13 cellular contexts compared by ENCODE assay signal in the genomic region with DNA sequence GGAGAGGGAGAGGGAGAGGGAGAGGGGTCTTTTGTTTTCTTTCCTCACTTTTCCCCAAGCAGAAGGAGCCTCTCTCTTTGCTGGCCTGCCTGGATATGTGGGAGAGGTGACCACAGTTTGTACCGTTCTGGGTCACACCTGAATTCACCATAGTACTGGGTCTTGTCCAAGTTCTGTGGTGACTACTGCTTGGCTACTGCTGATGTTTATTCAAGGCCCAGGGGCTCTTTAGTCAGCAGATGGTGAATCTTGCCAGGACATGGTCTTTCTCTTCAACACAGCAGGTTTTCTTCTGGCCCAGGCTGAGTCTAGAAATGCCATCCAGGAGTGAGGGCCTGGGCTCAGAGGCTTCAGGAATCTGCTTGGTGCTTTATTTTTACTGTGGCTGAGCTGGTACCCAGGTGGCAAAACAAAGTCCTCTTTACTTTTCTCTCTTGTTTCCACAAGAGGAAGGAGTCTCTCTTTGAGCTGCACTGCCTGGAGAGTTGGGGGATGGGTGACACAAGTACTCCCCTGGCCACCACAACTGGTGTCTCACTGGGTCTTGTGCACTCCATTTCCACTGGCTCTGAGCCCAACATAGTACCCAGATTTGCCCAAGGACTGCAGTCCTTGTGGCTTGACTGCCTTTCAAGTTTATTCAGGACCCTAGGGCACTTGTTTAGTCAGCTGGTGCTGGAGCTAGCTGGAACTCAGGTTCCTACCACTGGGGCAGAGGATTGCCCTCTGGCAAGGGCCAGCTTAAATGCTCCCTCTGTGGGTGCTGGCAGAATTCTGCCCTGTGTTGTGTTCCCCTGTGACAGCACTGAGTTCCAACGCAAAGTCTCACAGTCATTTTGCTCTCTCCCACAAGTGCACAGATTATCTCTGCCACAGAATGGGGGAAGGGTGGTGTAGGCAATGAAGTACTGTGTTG. TPM values are rescaled to one million over a fixed set of nuclear protein-coding genes. Genes with fewer than 3 reads are reported as not detected.
DNase-seq lines count a peak whose midpoint lies in the region; ATAC-seq, FAIRE-seq and TF ChIP-seq lines count a peak whose summit lies in the region.
"Had no signal": no experiment of that assay in that cellular context is flagged by ENCODE, and none has a peak within 500 bp of the region (broad histone marks: within the 10 kb centered on the region; RNA-seq: fewer than 3 reads in every experiment).

No MANE protein-coding gene starts in this region.

- no peaks in the 10 kb centered on the region for H4K20me1 ChIP-seq in keratinocyte (ENCODE audit: control insufficient read depth, extremely low read depth, insufficient read depth, low read length)
- H4K20me1 ChIP-seq: BLaER1 treated with 17β-estradiol and CSF1 and Interleukin-3, amounts not matched to agents 10 nM and 100 nM had no signal

- no peaks in the 10 kb centered on the region for H3K9me3 ChIP-seq in keratinocyte (ENCODE audit: control insufficient read depth, low read depth, low read length)
- no peaks in the 10 kb centered on the region for H3K9me3 ChIP-seq in CD4-positive, alpha-beta T cell (ENCODE audit: control insufficient read depth, low read length)

- CTCF ChIA-PET in CD4-positive, alpha-beta T cell (lab: Charles Lee) = no interaction called here

- no peak overlapping the region for H3K27ac Mint-ChIP-seq in CD4-positive, alpha-beta T cell
- H3K27ac Mint-ChIP-seq: natural killer cell had no signal

- peak overlapping the region; percentile 2 for H3K9ac ChIP-seq in keratinocyte (ENCODE audit: control insufficient read depth, extremely low read depth, insufficient read depth, low read length)
- H3K9ac ChIP-seq: BLaER1 treated with 17β-estradiol and CSF1 and Interleukin-3, amounts not matched to agents 10 nM and 100 nM had no signal

- no peak for ATAC-seq in CD4-positive, alpha-beta T cell (ENCODE audit: poor library complexity)
- ATAC-seq: natural killer cell had no signal

- FAIRE-seq in bronchial epithelial cell (lab: Jason Lieb, UNC) = peak; percentile 77
- FAIRE-seq in keratinocyte (lab: Jason Lieb, UNC) = peak; percentile 97
- FAIRE-seq in D721Med (lab: Jason Lieb, UNC) = no peak
- FAIRE-seq: frontal cortex, TTC549 had no signal

- no peaks in the 10 kb centered on the region for H3K27me3 Mint-ChIP-seq in CD4-positive, alpha-beta T cell

- POLR2A ChIA-PET in CD4-positive, alpha-beta T cell (lab: Charles Lee) = no interaction called here

- H3K4me3 ChIP-seq in bronchial epithelial cell (ENCODE audit: low read depth, low read length) (no peak overlapping the region), keratinocyte (ENCODE audit: control insufficient read depth in 2 of 3, extremely low read depth in 1 of 3, insufficient read depth in 2 of 3, low read depth in 1 of 3, low read length in 3 of 3) (no peak overlapping the region)
- H3K4me3 ChIP-seq: BLaER1 treated with 17β-estradiol and CSF1 and Interleukin-3, amounts not matched to agents 10 nM and 100 nM had no signal

- peaks cover 3% of the 10 kb centered on the region for H3K9me3 Mint-ChIP-seq in CD4-positive, alpha-beta T cell
- H3K9me3 Mint-ChIP-seq: natural killer cell had no signal

- no peaks in the 10 kb centered on the region for H3K4me1 Mint-ChIP-seq in CD4-positive, alpha-beta T cell (ENCODE audit: low read depth)
- H3K4me1 Mint-ChIP-seq: natural killer cell had no signal

- intact Hi-C loops in CD4-positive, alpha-beta T cell (cut with DNase I, micrococcal nuclease) = no loop called here

- H3K79me2 ChIP-seq in keratinocyte (ENCODE audit: control insufficient read depth, insufficient read depth, low read length) = no peaks in the 10 kb centered on the region

- H3K27ac ChIP-seq in keratinocyte (ENCODE audit: control insufficient read depth, insufficient read depth, low read length) = peak overlapping the region; percentile 16
- H3K27ac ChIP-seq in CD4-positive, alpha-beta T cell (ENCODE audit: low read depth, low read length) = no peak overlapping the region
- H3K27ac ChIP-seq: BLaER1 treated with 17β-estradiol and CSF1 and Interleukin-3, amounts not matched to agents 10 nM and 100 nM had no signal

- peak; percentile 64 for DNase-seq in A172 (ENCODE audit: low spot score)
- peak; percentile 94 for DNase-seq in M059J (ENCODE audit: low read depth)
- DNase-seq in bronchial epithelial cell (ENCODE audit: low read depth) = peak; percentile 92
- DNase-seq in keratinocyte (ENCODE audit: low read depth, low spot score) = peak; percentile 54
- no peak for DNase-seq in D721Med (ENCODE audit: insufficient read length, low spot score)
- DNase-seq in activated CD4-positive, CD25-positive, alpha-beta regulatory T cell (lab: John Stamatoyannopoulos, UW) = no peak
- DNase-seq in CD4-positive, alpha-beta T cell = no peak
- no peak for DNase-seq in NCI-H146 treated with DMSO at 0.1 percent for 48 hours (lab: John Stamatoyannopoulos, UW; ENCODE audit: unreplicated experiment)
- DNase-seq: H9, natural killer cell had no signal

- TF ChIP-seq CTCF in bronchial epithelial cell (IDR thresholded peaks at IDR 0.05; ENCODE audit: insufficient read depth, low read length, severe bottlenecking) (no peak), keratinocyte (optimal IDR thresholded peaks at IDR 0.05 in 1 of 3, IDR thresholded peaks at IDR 0.05 in 1 of 3, conservative IDR thresholded peaks at IDR 0.05 in 1 of 3; ENCODE audit: extremely low read depth in 1 of 3, insufficient read depth in 2 of 3, low read length in 3 of 3) (peak in 1 of 3 experiments; percentile 13), D721Med (IDR thresholded peaks at IDR 0.05; ENCODE audit: insufficient read depth, missing control alignments) (no peak)
- TF ChIP-seq CTCF in CD4-positive, alpha-beta T cell (IDR thresholded peaks at IDR 0.05) = no peak

- H3K27me3 ChIP-seq in bronchial epithelial cell (ENCODE audit: control insufficient read depth, insufficient read depth, low read length) = no peaks in the 10 kb centered on the region
- H3K27me3 ChIP-seq in keratinocyte (ENCODE audit: control insufficient read depth, extremely low read depth, insufficient read depth, low read length) = no peaks in the 10 kb centered on the region
- H3K27me3 ChIP-seq in CD4-positive, alpha-beta T cell (ENCODE audit: control insufficient read depth, insufficient read depth, low read length) = no peaks in the 10 kb centered on the region
- H3K27me3 ChIP-seq: BLaER1 treated with 17β-estradiol and CSF1 and Interleukin-3, amounts not matched to agents 10 nM and 100 nM had no signal

- H3K4me1 ChIP-seq in keratinocyte (ENCODE audit: control insufficient read depth, extremely low read depth, insufficient read depth, low read length) = peaks cover 17% of the 10 kb centered on the region
- H3K4me1 ChIP-seq: BLaER1 treated with 17β-estradiol and CSF1 and Interleukin-3, amounts not matched to agents 10 nM and 100 nM had no signal

- peaks cover 68% of the 10 kb centered on the region for H3K36me3 Mint-ChIP-seq in CD4-positive, alpha-beta T cell (ENCODE audit: low read depth)

- dilution Hi-C loops in keratinocyte (cut with MboI; ENCODE audit: extremely low pct_ligation_motif_present, low sequenced_read_pairs) = no loop called here

- no peaks in the 10 kb centered on the region for H3K9me1 ChIP-seq in keratinocyte (ENCODE audit: control insufficient read depth, extremely low read depth, insufficient read depth, low read length)

- peak overlapping the region; percentile 19 for H3K4me2 ChIP-seq in keratinocyte (ENCODE audit: control insufficient read depth, extremely low read depth, insufficient read depth, low read depth, low read length)
- H3K4me2 ChIP-seq: BLaER1 treated with 17β-estradiol and CSF1 and Interleukin-3, amounts not matched to agents 10 nM and 100 nM had no signal

- peak overlapping the region; percentile 23 for H2AFZ ChIP-seq in keratinocyte (ENCODE audit: control insufficient read depth, low read length)

- no peaks in the 10 kb centered on the region for H3K36me3 ChIP-seq in bronchial epithelial cell (ENCODE audit: control insufficient read depth, insufficient read depth, low read length)
- H3K36me3 ChIP-seq in keratinocyte (ENCODE audit: control insufficient read depth in 2 of 2, extremely low read depth in 1 of 2, insufficient read depth in 2 of 2, low read length in 2 of 2) = no peaks in the 10 kb centered on the region

- H3K4me3 Mint-ChIP-seq in CD4-positive, alpha-beta T cell = no peak overlapping the region
- H3K4me3 Mint-ChIP-seq: H9, natural killer cell had no signal

RNA-seq across cellular contexts. Expression of a gene that starts 16.8 kb away (rescaled TPM):
- 90.6 and 92.1 TPM in 2 replicates for total RNA-seq in A172 (2014; rRNA removed; shearing (Covaris generic))
- 32.4 and 53.6 TPM in 2 replicates for total RNA-seq in M059J (2014; rRNA removed; shearing (Covaris generic))
- 26.6 and 39.0 TPM in 2 replicates for total RNA-seq in bronchial epithelial cell
- polyA plus RNA-seq in keratinocyte = 42.8 to 53.5 TPM (median 46.1 TPM) in 3 replicates
- 39.2 TPM for polyA plus RNA-seq in keratinocyte (2011; ENCODE audit: low read depth)
- polyA plus RNA-seq in keratinocyte (2011; cell fraction: cytosol; rRNA removed) = 44.1 and 78.0 TPM in 2 replicates
- polyA plus RNA-seq in keratinocyte (2011; cell fraction: nucleus; rRNA removed) = 49.2 and 57.5 TPM in 2 replicates
- polyA plus RNA-seq in keratinocyte (2012; ENCODE audit: low replicate concordance) = 31.1 and 47.2 TPM in 2 replicates
- polyA minus RNA-seq in keratinocyte = 9.8 to 25.8 TPM (median 15.9 TPM) in 3 replicates
- polyA minus RNA-seq in keratinocyte (2011; cell fraction: cytosol; rRNA and poly(A)+ RNA removed) = 18.0 TPM
- 9.8 and 19.2 TPM in 2 replicates for polyA minus RNA-seq in keratinocyte (2011; cell fraction: nucleus; rRNA and poly(A)+ RNA removed)
- 100 to 1,000 TPM in 1 of 2 experiments, 10 to 100 TPM in 1; 92.3 to 103 TPM for total RNA-seq in CD4-positive, alpha-beta T cell

RNA-seq across cellular contexts. Expression of a gene that starts 35.1 kb away (rescaled TPM):
- total RNA-seq in A172 (2014; rRNA removed; shearing (Covaris generic)) = 23.4 and 39.2 TPM in 2 replicates
- total RNA-seq in M059J (2014; rRNA removed; shearing (Covaris generic)) = 32.7 and 35.8 TPM in 2 replicates
- total RNA-seq in bronchial epithelial cell = 22.5 and 26.1 TPM in 2 replicates
- polyA plus RNA-seq in keratinocyte = 4.5 to 5.5 TPM (median 4.6 TPM) in 3 replicates
- 6.7 TPM for polyA plus RNA-seq in keratinocyte (2011; ENCODE audit: low read depth)
- 3.0 and 5.0 TPM in 2 replicates for polyA plus RNA-seq in keratinocyte (2011; cell fraction: cytosol; rRNA removed)
- 8.3 and 10.2 TPM in 2 replicates for polyA plus RNA-seq in keratinocyte (2011; cell fraction: nucleus; rRNA removed)
- 3.7 and 8.4 TPM in 2 replicates for polyA plus RNA-seq in keratinocyte (2012; ENCODE audit: low replicate concordance)
- 2.6 to 6.1 TPM (median 2.7 TPM) in 3 replicates for polyA minus RNA-seq in keratinocyte
- polyA minus RNA-seq in keratinocyte (2011; cell fraction: cytosol; rRNA and poly(A)+ RNA removed) = 3.8 TPM
- 2.6 and 8.6 TPM in 2 replicates for polyA minus RNA-seq in keratinocyte (2011; cell fraction: nucleus; rRNA and poly(A)+ RNA removed)
- total RNA-seq in CD4-positive, alpha-beta T cell = 10 to 100 TPM; 17.5 to 22.5 TPM

RNA-seq across cellular contexts. Expression of a gene that starts 52.4 kb away (rescaled TPM):
- not detected in 2 replicates for total RNA-seq in A172 (2014; rRNA removed; shearing (Covaris generic))
- total RNA-seq in M059J (2014; rRNA removed; shearing (Covaris generic)) = not detected in 2 replicates
- total RNA-seq in bronchial epithelial cell = not detected in 2 replicates
- not detected in 3 replicates for polyA plus RNA-seq in keratinocyte
- polyA plus RNA-seq in keratinocyte (2011; ENCODE audit: low read depth) = not detected
- polyA plus RNA-seq in keratinocyte (2011; cell fraction: cytosol; rRNA removed) = not detected in 2 replicates
- not detected in 2 replicates for polyA plus RNA-seq in keratinocyte (2011; cell fraction: nucleus; rRNA removed)
- not detected in 2 replicates for polyA plus RNA-seq in keratinocyte (2012; ENCODE audit: low replicate concordance)
- polyA minus RNA-seq in keratinocyte = not detected in 3 replicates
- polyA minus RNA-seq in keratinocyte (2011; cell fraction: cytosol; rRNA and poly(A)+ RNA removed) = not detected
- not detected in 2 replicates for polyA minus RNA-seq in keratinocyte (2011; cell fraction: nucleus; rRNA and poly(A)+ RNA removed)
- not detected for total RNA-seq in CD4-positive, alpha-beta T cell
- total RNA-seq: H9, natural killer cell had no signal

Comparison
In these comparisons a context has a peak if more than half of its experiments do, and no peak if none do; other contexts are left out.
1. DNase-seq: peak in A172 (single experiment), M059J (single experiment), bronchial epithelial cell (single experiment) and keratinocyte (single experiment); none in D721Med (single experiment), activated CD4-positive, CD25-positive, alpha-beta regulatory T cell (0 of 4), CD4-positive, alpha-beta T cell (0 of 10) and NCI-H146 treated with DMSO at 0.1 percent for 48 hours (single experiment).